In the genomic region with DNA sequence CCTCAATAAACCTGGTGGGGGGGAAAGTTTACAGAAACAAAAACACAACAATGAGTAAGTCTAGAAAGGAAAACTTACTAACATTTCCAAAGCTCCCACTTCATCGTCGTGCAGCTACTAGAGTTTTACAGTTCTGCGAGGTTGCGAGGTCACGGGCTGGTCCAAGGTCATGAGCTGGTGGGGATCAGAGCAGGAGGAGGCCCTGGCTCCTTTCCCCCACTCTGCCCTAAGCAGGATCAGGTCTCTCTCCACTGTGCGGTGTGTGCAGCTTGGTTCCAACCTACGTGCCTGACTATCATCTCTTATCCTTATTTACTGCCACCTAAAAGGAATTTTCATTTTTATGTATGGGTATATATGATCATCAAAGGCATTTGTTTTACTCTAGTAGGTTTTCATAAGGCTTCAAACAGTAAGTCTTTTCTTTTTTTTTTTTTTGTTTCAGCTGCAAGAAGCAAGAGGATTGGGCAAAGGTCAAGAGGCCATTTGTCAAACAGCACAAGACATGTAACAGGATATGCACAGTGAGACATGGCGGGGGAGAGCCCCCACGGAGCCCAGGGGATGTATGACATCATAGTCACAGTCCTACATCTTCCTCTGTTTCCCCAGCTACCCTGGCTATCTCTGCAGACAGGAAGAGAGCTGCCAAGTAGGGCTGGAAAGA, we compare ENCODE assay signal across 15 cellular contexts.
DNase-seq lines count a peak whose midpoint lies in the region; ATAC-seq and FAIRE-seq lines count a peak whose summit lies in the region.
"Had no signal": no experiment of that assay in that cellular context is flagged by ENCODE, and none has a peak within 500 bp of the region (broad histone marks: within the 10 kb centered on the region; RNA-seq: fewer than 3 reads in every experiment).

No MANE protein-coding gene starts in this region.

- DNase-seq in ELF-1 (ENCODE audit: low read depth, low spot score) (peak; percentile 45), GM19239 (ENCODE audit: insufficient read length, low spot score) (peak; percentile 20), SKM-1 treated with dmso at 0.1 percent for 144 hours (lab: John Stamatoyannopoulos, UW; ENCODE audit: unreplicated experiment) (peak; percentile 79), T-helper 17 cell (no peak), HuH-7.5 (ENCODE audit: low spot score) (no peak), cerebellar nuclear complex (lab: John Stamatoyannopoulos, UW) (no peak)
- DNase-seq: activated CD4-positive, alpha-beta T cell treated with anti-CD3 and anti-CD28 coated beads, Interleukin-2, amount 50 U/mL, for 1 hour; activated naive CD8-positive, alpha-beta T cell treated with anti-CD3 and anti-CD28 coated beads, Interleukin-2, amount 10 ng/mL, durations not matched to agents 7 days and 5 days; effector CD4-positive, alpha-beta T cell; heart left ventricle; mucosa of descending colon; NCI-H524; right cardiac atrium had no signal

- H3K4me3 ChIP-seq in mesodermal cell (ENCODE audit: extremely low read depth, insufficient read depth, low read length, poor library complexity, severe bottlenecking), result no peak overlapping the region
- H3K4me3 ChIP-seq: heart left ventricle, mucosa of descending colon had no signal

- ATAC-seq in T-helper 17 cell, result no peak
- ATAC-seq: mucosa of descending colon, right cardiac atrium had no signal

- H3K9me3 ChIP-seq in mesodermal cell (ENCODE audit: control insufficient read depth, low read length), result no peaks in the 10 kb centered on the region
- H3K9me3 ChIP-seq in T-helper 17 cell (ENCODE audit: control insufficient read depth, low read length, poor library complexity, severe bottlenecking), result no peaks in the 10 kb centered on the region
- H3K9me3 ChIP-seq: heart left ventricle, mucosa of descending colon had no signal

- H3K27me3 Mint-ChIP-seq in T-helper 17 cell, result peaks cover 26% of the 10 kb centered on the region

- H3K27ac Mint-ChIP-seq in T-helper 17 cell, result no peak overlapping the region
- H3K27ac Mint-ChIP-seq: activated naive CD8-positive, alpha-beta T cell treated with anti-CD3 and anti-CD28 coated beads, Interleukin-2, amount 10 ng/mL, durations not matched to agents 7 days and 5 days had no signal

- no peak for FAIRE-seq in GM19239 (lab: Jason Lieb, UNC)
- FAIRE-seq: urothelium cell line had no signal

- peaks cover 36% of the 10 kb centered on the region for H3K4me1 ChIP-seq in mesodermal cell (ENCODE audit: control insufficient read depth, insufficient read depth, low read length, poor library complexity, severe bottlenecking)

- peaks cover 14% of the 10 kb centered on the region for H3K4me1 Mint-ChIP-seq in T-helper 17 cell

- peak overlapping the region; percentile 48 for H3K27ac ChIP-seq in mesodermal cell (ENCODE audit: low read depth, low read length, severe bottlenecking)
- H3K27ac ChIP-seq: heart left ventricle had no signal

- 74% methylated on average over 5 of the region's 9 CpGs; no CpG with 5 or more reads in 1 of the 2 experiments for whole genome bisulfite sequencing in mesodermal cell (ENCODE audit: insufficient coverage in 2 of 2), 2 experiments

- no peaks in the 10 kb centered on the region for H3K36me3 Mint-ChIP-seq in T-helper 17 cell (ENCODE audit: low read depth)
- H3K36me3 Mint-ChIP-seq: activated naive CD8-positive, alpha-beta T cell treated with anti-CD3 and anti-CD28 coated beads, Interleukin-2, amount 10 ng/mL, durations not matched to agents 7 days and 5 days had no signal

- no peaks in the 10 kb centered on the region for H3K36me3 ChIP-seq in mesodermal cell (ENCODE audit: control insufficient read depth, insufficient read depth, low read length)
- H3K36me3 ChIP-seq: heart left ventricle had no signal

- H3K4me3 Mint-ChIP-seq in T-helper 17 cell, result no peak overlapping the region
- H3K4me3 Mint-ChIP-seq: activated naive CD8-positive, alpha-beta T cell treated with anti-CD3 and anti-CD28 coated beads, Interleukin-2, amount 10 ng/mL, durations not matched to agents 7 days and 5 days had no signal

Comparison
In these comparisons a context has a peak if more than half of its experiments do, and no peak if none do; other contexts are left out.
1. DNase-seq: peak in ELF-1 (single experiment), GM19239 (single experiment) and SKM-1 treated with dmso at 0.1 percent for 144 hours (single experiment); none in T-helper 17 cell (0 of 3), HuH-7.5 (single experiment) and cerebellar nuclear complex (0 of 2).